In genomic region chrX:38561951-38562719, GRCh38 we compare ENCODE assay signal across 8 cellular contexts. TPM values are rescaled to one million over a fixed set of nuclear protein-coding genes. Genes with fewer than 3 reads are reported as not detected.
DNase-seq lines count a peak whose midpoint lies in the region; ATAC-seq lines count a peak whose summit lies in the region.

No MANE protein-coding gene starts in this region.

- H3K27ac ChIP-seq in esophagus (ENCODE audit: low read depth in 2 of 2, low read length in 1 of 2) (no peak overlapping the region), urinary bladder (ENCODE audit: low read depth) (no peak overlapping the region)

- no peak for ATAC-seq in activated CD8-positive, alpha-beta T cell treated with anti-CD3 and anti-CD28 coated beads, Interleukin-2, amount 10 ng/mL, durations not matched to agents 7 days and 5 days
- ATAC-seq in naive B cell (ENCODE audit: low read depth in 2 of 2), result no peak
- ATAC-seq in HG02678 (IDR thresholded peaks at IDR 0.05; ENCODE audit: unreplicated experiment), result no peak

- DNase-seq in stimulated activated naive CD4-positive, alpha-beta T cell (lab: John Stamatoyannopoulos, UW), result peak; percentile 3 to 28 (median 8)
- DNase-seq in stimulated activated naive CD4-positive, alpha-beta T cell treated with Interleukin-2 at 50 U/mL for 16 hours (lab: John Stamatoyannopoulos, UW), result no peak
- DNase-seq in activated CD8-positive, alpha-beta T cell treated with anti-CD3 and anti-CD28 coated beads, Interleukin-2, amount 10 ng/mL, durations not matched to agents 7 days and 5 days, result no peak
- DNase-seq in naive B cell (no peak), activated gamma-delta T cell (lab: John Stamatoyannopoulos, UW) (no peak)

- no peaks in the 10 kb centered on the region for H3K36me3 Mint-ChIP-seq in activated CD8-positive, alpha-beta T cell treated with anti-CD3 and anti-CD28 coated beads, Interleukin-2, amount 10 ng/mL, durations not matched to agents 7 days and 5 days (ENCODE audit: low read depth)
- no peaks in the 10 kb centered on the region for H3K36me3 Mint-ChIP-seq in naive B cell

- H3K4me3 Mint-ChIP-seq in activated CD8-positive, alpha-beta T cell treated with anti-CD3 and anti-CD28 coated beads, Interleukin-2, amount 10 ng/mL, durations not matched to agents 7 days and 5 days, result peak overlapping the region; percentile 71
- peak overlapping the region; percentile 80 to 93 (median 88) for H3K4me3 Mint-ChIP-seq in naive B cell

- no peaks in the 10 kb centered on the region for H3K9me3 Mint-ChIP-seq in activated CD8-positive, alpha-beta T cell treated with anti-CD3 and anti-CD28 coated beads, Interleukin-2, amount 10 ng/mL, durations not matched to agents 7 days and 5 days (ENCODE audit: insufficient read depth)
- H3K9me3 Mint-ChIP-seq in naive B cell, result no peaks in the 10 kb centered on the region

- H3K27ac Mint-ChIP-seq in activated CD8-positive, alpha-beta T cell treated with anti-CD3 and anti-CD28 coated beads, Interleukin-2, amount 10 ng/mL, durations not matched to agents 7 days and 5 days, result no peak overlapping the region
- peak overlapping the region in 1 of 6 donors; percentile 83 for H3K27ac Mint-ChIP-seq in naive B cell

- 2 to 34% methylated on average over 32 to 34 of the region's 38 CpGs for WGBS in esophagus, 2 donors
- WGBS in urinary bladder, result under 1% methylated on average over 36 of the region's 38 CpGs

- H3K36me3 ChIP-seq in esophagus (ENCODE audit: control insufficient read depth in 2 of 2, insufficient read depth in 2 of 2, low read length in 1 of 2) (no peaks in the 10 kb centered on the region), urinary bladder (ENCODE audit: insufficient read depth) (no peaks in the 10 kb centered on the region)

- peaks cover 15% of the 10 kb centered on the region for H3K27me3 Mint-ChIP-seq in activated CD8-positive, alpha-beta T cell treated with anti-CD3 and anti-CD28 coated beads, Interleukin-2, amount 10 ng/mL, durations not matched to agents 7 days and 5 days (ENCODE audit: low read depth)
- peaks cover 0 to 10% (median 3%) of the 10 kb centered on the region in 3 donors for H3K27me3 Mint-ChIP-seq in naive B cell

- H3K9me3 ChIP-seq in esophagus (ENCODE audit: control insufficient read depth in 2 of 2, insufficient read depth in 1 of 2, low read depth in 1 of 2, low read length in 1 of 2), result no peaks in the 10 kb centered on the region

- H3K4me1 Mint-ChIP-seq in activated CD8-positive, alpha-beta T cell treated with anti-CD3 and anti-CD28 coated beads, Interleukin-2, amount 10 ng/mL, durations not matched to agents 7 days and 5 days (ENCODE audit: low read depth), result peaks cover 3% of the 10 kb centered on the region
- peaks cover 0 to 8% (median 7%) of the 10 kb centered on the region in 3 donors for H3K4me1 Mint-ChIP-seq in naive B cell

- POLR2A ChIA-PET in activated CD8-positive, alpha-beta T cell treated with anti-CD3 and anti-CD28 coated beads, Interleukin-2, amount 10 ng/mL, durations not matched to agents 7 days and 5 days (lab: Charles Lee), result no interaction called here

- H3K4me3 ChIP-seq in esophagus (ENCODE audit: low read depth in 1 of 2, low read length in 2 of 2) (peak overlapping the region; percentile 48 to 50), urinary bladder (ENCODE audit: low read depth, low read length) (peak overlapping the region; percentile 46)

- no peaks in the 10 kb centered on the region for H3K4me1 ChIP-seq in esophagus (ENCODE audit: control insufficient read depth in 2 of 2, insufficient read depth in 2 of 2, low read length in 1 of 2)
- no peaks in the 10 kb centered on the region for H3K4me1 ChIP-seq in urinary bladder (ENCODE audit: insufficient read depth)

- no peaks in the 10 kb centered on the region for H3K27me3 ChIP-seq in esophagus (ENCODE audit: control insufficient read depth in 1 of 2, insufficient read depth in 2 of 2, low read length in 2 of 2)

- CTCF ChIA-PET in activated CD8-positive, alpha-beta T cell treated with anti-CD3 and anti-CD28 coated beads, Interleukin-2, amount 10 ng/mL, durations not matched to agents 7 days and 5 days (lab: Charles Lee), result no interaction called here

RNA-seq across cellular contexts. Expression of gene TSPAN7, which starts 0.8 kb away (rescaled TPM):
- not detected for total RNA-seq in activated CD8-positive, alpha-beta T cell treated with anti-CD3 and anti-CD28 coated beads, Interleukin-2, amount 10 ng/mL, durations not matched to agents 7 days and 5 days
- polyA plus RNA-seq in esophagus (10 to 100 TPM in 1 of 2 donors, 1 to 10 TPM in 1; 6.1 to 16.8 TPM), naive B cell (ENCODE audit: low read depth in 6 of 6) (under 1 TPM in 1 of 6 donors, not detected in 5; 0.58 TPM), urinary bladder (72.0 TPM)
- total RNA-seq in urinary bladder, result 14.1 TPM

Comparison
In these comparisons a context has a peak if more than half of its experiments do, and no peak if none do; other contexts are left out.
1. DNase-seq: peak in stimulated activated naive CD4-positive, alpha-beta T cell (6 of 6); none in stimulated activated naive CD4-positive, alpha-beta T cell treated with Interleukin-2 at 50 U/mL for 16 hours (single experiment), activated CD8-positive, alpha-beta T cell treated with anti-CD3 and anti-CD28 coated beads, Interleukin-2, amount 10 ng/mL, durations not matched to agents 7 days and 5 days (single experiment), naive B cell (single experiment) and activated gamma-delta T cell (single experiment).
2. RNA of gene TSPAN7, which starts 0.8 kb away (polyA plus RNA-seq): 72.0 TPM in urinary bladder (single experiment) and 6.1 to 16.8 TPM in esophagus; 0.58 TPM in naive B cell; every median in the first group is over 4 times any median in the second.